Comparison of ENCODE assay signal across 8 cellular contexts in genomic region chr22:47090591-47091240, GRCh38.
DNase-seq lines count a peak whose midpoint lies in the region; ATAC-seq and TF ChIP-seq lines count a peak whose summit lies in the region.

No MANE protein-coding gene starts in this region.

- H3K4me1 ChIP-seq in skeletal muscle satellite cell (ENCODE audit: control insufficient read depth, insufficient read depth, low read length): peaks cover 13% of the 10 kb centered on the region

- H3K4me3 Mint-ChIP-seq in activated CD4-positive, alpha-beta T cell treated with anti-CD3 and anti-CD28 coated beads, Interleukin-2, amount 10 ng/mL, durations not matched to agents 7 days and 5 days: peak overlapping the region; percentile 5

- POLR2A ChIA-PET in activated CD4-positive, alpha-beta T cell treated with anti-CD3 and anti-CD28 coated beads, Interleukin-2, amount 10 ng/mL, durations not matched to agents 7 days and 5 days (lab: Charles Lee): no interaction called here

- peak; percentile 71 for DNase-seq in H7
- no peak for DNase-seq in activated CD4-positive, alpha-beta T cell treated with anti-CD3 and anti-CD28 coated beads, Interleukin-2, amount 10 ng/mL, durations not matched to agents 7 days and 5 days
- peak; percentile 48 for DNase-seq in fibroblast of pulmonary artery (ENCODE audit: low read depth)
- DNase-seq in NCI-H82 treated with DMSO at 0.1 percent for 48 hours (lab: John Stamatoyannopoulos, UW; ENCODE audit: unreplicated experiment): no peak
- DNase-seq in H4 (ENCODE audit: low spot score): no peak
- DNase-seq in AML-193 (lab: John Stamatoyannopoulos, UW): no peak

- H3K9me3 ChIP-seq in skeletal muscle satellite cell (replicated peaks; ENCODE audit: low read length): no peaks in the 10 kb centered on the region

- H3K27me3 ChIP-seq in H7 (ENCODE audit: control insufficient read depth, insufficient read depth, low read length) (no peaks in the 10 kb centered on the region), skeletal muscle satellite cell (ENCODE audit: control insufficient read depth, insufficient read depth, low read length) (no peaks in the 10 kb centered on the region)

- H3K9me3 Mint-ChIP-seq in activated CD4-positive, alpha-beta T cell treated with anti-CD3 and anti-CD28 coated beads, Interleukin-2, amount 10 ng/mL, durations not matched to agents 7 days and 5 days: peaks cover 23% of the 10 kb centered on the region

- H3K36me3 ChIP-seq in H7 (replicated peaks; ENCODE audit: control insufficient read depth, insufficient read depth, low read length): no peaks in the 10 kb centered on the region
- no peaks in the 10 kb centered on the region for H3K36me3 ChIP-seq in skeletal muscle satellite cell (ENCODE audit: insufficient read depth, low read length)

- H3K36me3 Mint-ChIP-seq in activated CD4-positive, alpha-beta T cell treated with anti-CD3 and anti-CD28 coated beads, Interleukin-2, amount 10 ng/mL, durations not matched to agents 7 days and 5 days (ENCODE audit: low read depth): peaks cover 19% of the 10 kb centered on the region

- H3K27ac Mint-ChIP-seq in activated CD4-positive, alpha-beta T cell treated with anti-CD3 and anti-CD28 coated beads, Interleukin-2, amount 10 ng/mL, durations not matched to agents 7 days and 5 days: peak overlapping the region; percentile 10

- H3K4me3 ChIP-seq in H7 (ENCODE audit: insufficient read depth, low read depth, low read length) (peak overlapping the region; percentile 37), fibroblast of pulmonary artery (replicated peaks; ENCODE audit: low read depth, low read length) (peak overlapping the region; percentile 53), skeletal muscle satellite cell (ENCODE audit: low read length) (peak overlapping the region; percentile 49)

- peaks cover 11% of the 10 kb centered on the region for H3K4me1 Mint-ChIP-seq in activated CD4-positive, alpha-beta T cell treated with anti-CD3 and anti-CD28 coated beads, Interleukin-2, amount 10 ng/mL, durations not matched to agents 7 days and 5 days

- CTCF ChIA-PET in activated CD4-positive, alpha-beta T cell treated with anti-CD3 and anti-CD28 coated beads, Interleukin-2, amount 10 ng/mL, durations not matched to agents 7 days and 5 days (lab: Charles Lee): no interaction called here

- no peak overlapping the region for H3K9ac ChIP-seq in skeletal muscle satellite cell (ENCODE audit: low read depth, low read length)

- no peak for ATAC-seq in HG03045 (IDR thresholded peaks at IDR 0.05; ENCODE audit: unreplicated experiment)

- TF ChIP-seq CTCF in fibroblast of pulmonary artery (IDR thresholded peaks at IDR 0.05; ENCODE audit: low read length, missing control alignments): no peak

- peak overlapping the region; percentile 68 for H3K4me2 ChIP-seq in skeletal muscle satellite cell (ENCODE audit: low read length)

- H3K27me3 Mint-ChIP-seq in activated CD4-positive, alpha-beta T cell treated with anti-CD3 and anti-CD28 coated beads, Interleukin-2, amount 10 ng/mL, durations not matched to agents 7 days and 5 days: no peaks in the 10 kb centered on the region

Comparison
In these comparisons a context has a peak if more than half of its experiments do, and no peak if none do; other contexts are left out.
1. DNase-seq: peak in H7 (single experiment) and fibroblast of pulmonary artery (single experiment); none in activated CD4-positive, alpha-beta T cell treated with anti-CD3 and anti-CD28 coated beads, Interleukin-2, amount 10 ng/mL, durations not matched to agents 7 days and 5 days (single experiment), NCI-H82 treated with DMSO at 0.1 percent for 48 hours (single experiment), H4 (single experiment) and AML-193 (0 of 2).
2. Peak in every context shown above with its lines, with median percentiles within 50 percentile points of each other: H3K4me3 ChIP-seq.